9 cellular contexts compared by ENCODE assay signal in the genomic region with DNA sequence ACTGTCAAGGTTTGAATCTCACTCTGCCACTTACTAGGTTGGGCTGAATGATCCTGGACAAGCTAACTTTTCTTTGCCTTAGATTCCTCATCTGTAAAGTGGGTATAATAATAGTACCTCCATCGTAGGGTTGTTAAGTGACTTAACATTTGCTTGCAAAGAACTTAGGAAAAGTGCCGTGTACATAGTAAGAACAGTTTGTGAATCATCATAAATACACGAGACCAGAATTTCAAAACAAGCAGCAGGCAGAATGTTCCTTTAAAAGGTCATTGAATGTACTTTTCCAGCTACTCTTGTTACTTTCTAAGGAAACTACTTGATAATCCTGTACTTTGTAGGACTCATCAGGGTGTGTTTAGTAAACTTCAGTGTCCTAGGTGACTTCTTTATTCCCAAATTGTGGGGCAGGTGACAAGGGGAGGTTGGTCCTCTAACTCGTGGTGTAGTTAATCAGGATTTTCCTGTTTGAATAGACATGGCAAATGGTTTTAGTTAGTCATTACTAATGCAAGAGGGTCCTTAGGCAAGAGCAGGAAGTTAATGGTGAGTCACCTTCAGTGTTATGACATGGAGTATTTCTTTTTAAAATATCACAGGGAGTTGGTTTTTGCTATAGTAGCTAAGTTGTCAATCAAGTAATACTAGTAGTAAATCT.
A peak's percentile ranks its signal among the peaks of the same experiment; 100 is the strongest.
DNase-seq lines count a peak whose midpoint lies in the region; ATAC-seq lines count a peak whose summit lies in the region.
"Had no signal": no experiment of that assay in that cellular context is flagged by ENCODE, and none has a peak within 500 bp of the region (broad histone marks: within the 10 kb centered on the region; RNA-seq: fewer than 3 reads in every experiment).

No MANE protein-coding gene starts in this region.

- no peak overlapping the region for H3K4me3 Mint-ChIP-seq in naive thymus-derived CD8-positive, alpha-beta T cell
- no peak overlapping the region for H3K4me3 Mint-ChIP-seq in activated CD4-positive, alpha-beta memory T cell treated with anti-CD3 and anti-CD28 coated beads for 36 hours
- H3K4me3 Mint-ChIP-seq: memory B cell had no signal

- intact Hi-C loops in activated CD4-positive, alpha-beta memory T cell treated with anti-CD3 and anti-CD28 coated beads for 36 hours (cut with micrococcal nuclease), result no loop called here

- peaks cover under 1 to 9% (median 7%) of the 10 kb centered on the region in 5 donors for H3K27me3 Mint-ChIP-seq in naive thymus-derived CD8-positive, alpha-beta T cell
- H3K27me3 Mint-ChIP-seq in activated CD4-positive, alpha-beta memory T cell treated with anti-CD3 and anti-CD28 coated beads for 36 hours, result peaks cover 2% of the 10 kb centered on the region

- no peak overlapping the region for H3K27ac Mint-ChIP-seq in naive thymus-derived CD8-positive, alpha-beta T cell
- no peak overlapping the region for H3K27ac Mint-ChIP-seq in activated CD4-positive, alpha-beta memory T cell treated with anti-CD3 and anti-CD28 coated beads for 36 hours
- H3K27ac Mint-ChIP-seq: memory B cell had no signal

- H3K9me3 Mint-ChIP-seq in naive thymus-derived CD8-positive, alpha-beta T cell, result peaks cover 0 to 2% (median 0%) of the 10 kb centered on the region in 9 donors
- no peaks in the 10 kb centered on the region for H3K9me3 Mint-ChIP-seq in activated CD4-positive, alpha-beta memory T cell treated with anti-CD3 and anti-CD28 coated beads for 36 hours
- H3K9me3 Mint-ChIP-seq: memory B cell had no signal

- no peak for ATAC-seq in naive thymus-derived CD8-positive, alpha-beta T cell
- ATAC-seq in GM21619 (IDR thresholded peaks at IDR 0.05; ENCODE audit: unreplicated experiment), result no peak

- no peaks in the 10 kb centered on the region for H3K4me1 Mint-ChIP-seq in naive thymus-derived CD8-positive, alpha-beta T cell
- peaks cover 2% of the 10 kb centered on the region for H3K4me1 Mint-ChIP-seq in activated CD4-positive, alpha-beta memory T cell treated with anti-CD3 and anti-CD28 coated beads for 36 hours (ENCODE audit: low read depth)
- H3K4me1 Mint-ChIP-seq: memory B cell had no signal

- H3K36me3 Mint-ChIP-seq in naive thymus-derived CD8-positive, alpha-beta T cell, result no peaks in the 10 kb centered on the region
- H3K36me3 Mint-ChIP-seq in activated CD4-positive, alpha-beta memory T cell treated with anti-CD3 and anti-CD28 coated beads for 36 hours, result no peaks in the 10 kb centered on the region
- H3K36me3 Mint-ChIP-seq: memory B cell had no signal

- DNase-seq in HCEC 1CT, result peak; percentile 98
- peak; percentile 73 for DNase-seq in SKM-1 (lab: John Stamatoyannopoulos, UW; ENCODE audit: unreplicated experiment)
- DNase-seq in glomerular visceral epithelial cell (ENCODE audit: extremely low spot score), result peak; percentile 61
- DNase-seq in smooth muscle cell of the brain vasculature (ENCODE audit: low read depth, low spot score), result peak; percentile 58
- no peak for DNase-seq in naive thymus-derived CD8-positive, alpha-beta T cell
- no peak for DNase-seq in activated effector memory CD4-positive, alpha-beta T cell treated with anti-CD3 and anti-CD28 coated beads, Interleukin-2, amount 50 U/mL, for 16 hours
- no peak for DNase-seq in activated CD4-positive, alpha-beta memory T cell treated with anti-CD3 and anti-CD28 coated beads for 36 hours

- POLR2A ChIA-PET in naive thymus-derived CD8-positive, alpha-beta T cell (lab: Charles Lee), result no interaction called here
- POLR2A ChIA-PET in activated CD4-positive, alpha-beta memory T cell treated with anti-CD3 and anti-CD28 coated beads for 36 hours (lab: Charles Lee), result no interaction called here

- CTCF ChIA-PET in activated CD4-positive, alpha-beta memory T cell treated with anti-CD3 and anti-CD28 coated beads for 36 hours (lab: Charles Lee), result no interaction called here

Comparison
In these comparisons a context has a peak if more than half of its experiments do, and no peak if none do; other contexts are left out.
1. DNase-seq: peak in HCEC 1CT (single experiment), SKM-1 (single experiment), glomerular visceral epithelial cell (single experiment) and smooth muscle cell of the brain vasculature (single experiment); none in naive thymus-derived CD8-positive, alpha-beta T cell (0 of 10), activated effector memory CD4-positive, alpha-beta T cell treated with anti-CD3 and anti-CD28 coated beads, Interleukin-2, amount 50 U/mL, for 16 hours (single experiment) and activated CD4-positive, alpha-beta memory T cell treated with anti-CD3 and anti-CD28 coated beads for 36 hours (single experiment).